8 cellular contexts compared by ENCODE assay signal in genomic region chr2:127859712-127860085, GRCh38. TPM values are rescaled to one million over a fixed set of nuclear protein-coding genes. Genes with fewer than 3 reads are reported as not detected.
A peak's percentile ranks its signal among the peaks of the same experiment; 100 is the strongest.
DNase-seq lines count a peak whose midpoint lies in the region; ATAC-seq and TF ChIP-seq lines count a peak whose summit lies in the region.

No MANE protein-coding gene starts in this region.

- peaks cover 14% of the 10 kb centered on the region for H3F3A ChIP-seq in SK-N-SH (replicated peaks; ENCODE audit: insufficient read depth)

- no peak overlapping the region for H3K27ac ChIP-seq in SK-N-SH (ENCODE audit: low read depth in 2 of 2, low read length in 1 of 2)

- no peak overlapping the region for H2AFZ ChIP-seq in SK-N-SH (ENCODE audit: low read depth)

- H3K36me3 ChIP-seq in SK-N-SH (replicated peaks in 1 of 2; ENCODE audit: control insufficient read depth in 1 of 2, insufficient read depth in 2 of 2, low read length in 1 of 2): peaks cover 5 to 22% of the 10 kb centered on the region in 2 experiments

- BruUV-seq in MCF 10A (replicated peaks; lab: Mats Ljungman, UMichigan): no TSS peak

- peaks cover 32% of the 10 kb centered on the region for H3K79me2 ChIP-seq in SK-N-SH (ENCODE audit: insufficient read depth)

- H3K9me2 ChIP-seq in SK-N-SH: no peaks in the 10 kb centered on the region

- H3K4me3 ChIP-seq in SK-N-SH (ENCODE audit: low read depth in 2 of 2, low read length in 1 of 2): no peak overlapping the region

- H3K9ac ChIP-seq in SK-N-SH: no peak overlapping the region

- H4K20me1 ChIP-seq in SK-N-SH (ENCODE audit: insufficient read depth): peaks cover 20% of the 10 kb centered on the region

- POLR2A ChIA-PET in HEK293T (lab: Yijun Ruan, JAX): no interaction called here
- POLR2A ChIA-PET in MCF 10A (lab: Yijun Ruan, JAX): interaction anchor here (0.7 to 2.9 kb wide), 12 partner anchors 21 to 231 kb away, joined by 3 to 25 read pairs (median 4); partner anchors contain the start of genes AMMECR1L, UGGT1 and WDR33
- POLR2A ChIA-PET in SK-N-SH (lab: Yijun Ruan, JAX): no interaction called here

- TF ChIP-seq RAD21 in SK-N-SH (IDR thresholded peaks at IDR 0.05; ENCODE audit: low read length): no peak

- TF ChIP-seq EP300 in SK-N-SH (IDR thresholded peaks at IDR 0.05; ENCODE audit: borderline replicate concordance in 1 of 2, low read depth in 1 of 2, low read length in 1 of 2): no peak

- H3K27me3 Mint-ChIP-seq in MCF 10A (ENCODE audit: insufficient read depth, unreplicated experiment): no peaks in the 10 kb centered on the region
- H3K27me3 Mint-ChIP-seq in stimulated activated naive CD8-positive, alpha-beta T cell treated with anti-CD3 and anti-CD28 coated beads, Interleukin-15, Interleukin-2, amounts not matched to agents 100 ng/mL and 50 ng/mL, for 24 hours: no peaks in the 10 kb centered on the region

- peaks cover 5 to 9% of the 10 kb centered on the region in 2 experiments; a peak in 2 of 4 replicates for H3K4me1 ChIP-seq in SK-N-SH (ENCODE audit: control insufficient read depth in 1 of 2, insufficient read depth in 2 of 2, low read depth in 1 of 2, low read length in 1 of 2)

- H3K4me3 Mint-ChIP-seq in MCF 10A (ENCODE audit: unreplicated experiment): peak overlapping the region; percentile 60
- H3K4me3 Mint-ChIP-seq in stimulated activated naive CD8-positive, alpha-beta T cell treated with anti-CD3 and anti-CD28 coated beads, Interleukin-15, Interleukin-2, amounts not matched to agents 100 ng/mL and 50 ng/mL, for 24 hours: peak overlapping the region; percentile 68

- H3K4me2 ChIP-seq in SK-N-SH: no peak overlapping the region

- no peaks in the 10 kb centered on the region for H3K9me3 ChIP-seq in SK-N-SH

- no peak for ATAC-seq in GM21390 (IDR thresholded peaks at IDR 0.05; ENCODE audit: unreplicated experiment)

- H3K9me3 Mint-ChIP-seq in MCF 10A (ENCODE audit: unreplicated experiment): no peaks in the 10 kb centered on the region
- H3K9me3 Mint-ChIP-seq in stimulated activated naive CD8-positive, alpha-beta T cell treated with anti-CD3 and anti-CD28 coated beads, Interleukin-15, Interleukin-2, amounts not matched to agents 100 ng/mL and 50 ng/mL, for 24 hours: no peaks in the 10 kb centered on the region

- DNase-seq in HEK293T (ENCODE audit: extremely low spot score) (peak; percentile 46), T-helper 2 cell (peak; percentile 32 to 68 (median 43)), MCF 10A (ENCODE audit: unreplicated experiment) (peak; percentile 83), mucosa of gallbladder (ENCODE audit: low spot score) (peak; percentile 56), cortex of kidney (lab: John Stamatoyannopoulos, UW) (no peak), SK-N-SH (no peak)

- WGBS in SK-N-SH (ENCODE audit: low lambda C conversion rate): 93% methylated on average over 6 of the region's 8 CpGs

- CTCF ChIA-PET in HEK293T (lab: Yijun Ruan, JAX) (no interaction called here), MCF 10A (lab: Yijun Ruan, JAX) (interaction anchor here (0.5 to 1.2 kb wide), 3 partner anchors 16 to 30 kb away, joined by 3 to 8 read pairs (median 3); no protein-coding TSS in a partner anchor), SK-N-SH (lab: Yijun Ruan, JAX) (no interaction called here)

- TF ChIP-seq CTCF in MCF 10A (IDR thresholded peaks at IDR 0.05; ENCODE audit: unreplicated experiment): no peak
- no peak for TF ChIP-seq CTCF in SK-N-SH (IDR thresholded peaks at IDR 0.05)

- no peaks in the 10 kb centered on the region for H3K27me3 ChIP-seq in SK-N-SH (ENCODE audit: insufficient read depth)

- no peak overlapping the region for H3K27ac Mint-ChIP-seq in MCF 10A (ENCODE audit: low read depth, unreplicated experiment)
- no peak overlapping the region for H3K27ac Mint-ChIP-seq in stimulated activated naive CD8-positive, alpha-beta T cell treated with anti-CD3 and anti-CD28 coated beads, Interleukin-15, Interleukin-2, amounts not matched to agents 100 ng/mL and 50 ng/mL, for 24 hours

- peaks cover 9% of the 10 kb centered on the region for H3K4me1 Mint-ChIP-seq in MCF 10A (ENCODE audit: insufficient read depth, unreplicated experiment)
- H3K4me1 Mint-ChIP-seq in stimulated activated naive CD8-positive, alpha-beta T cell treated with anti-CD3 and anti-CD28 coated beads, Interleukin-15, Interleukin-2, amounts not matched to agents 100 ng/mL and 50 ng/mL, for 24 hours (ENCODE audit: low read depth): peaks cover 37% of the 10 kb centered on the region

- peaks cover 40% of the 10 kb centered on the region for H3K36me3 Mint-ChIP-seq in MCF 10A (ENCODE audit: insufficient read depth, unreplicated experiment)
- H3K36me3 Mint-ChIP-seq in stimulated activated naive CD8-positive, alpha-beta T cell treated with anti-CD3 and anti-CD28 coated beads, Interleukin-15, Interleukin-2, amounts not matched to agents 100 ng/mL and 50 ng/mL, for 24 hours (ENCODE audit: low read depth): peaks cover 28% of the 10 kb centered on the region

- intact Hi-C loops in MCF 10A (cut with micrococcal nuclease): loop anchor here (5.0 kb wide), 2 partner anchors 87 to 233 kb away; partner anchors contain the start of gene UGGT1

TF ChIP-seq in HEK293T, 16 proteins besides CTCF, POLR2A, EP300 and RAD21:
- TF ChIP-seq FOXM1 (IDR thresholded peaks at IDR 0.05; ENCODE audit: borderline replicate concordance): no peak
- TF ChIP-seq PKNOX1 (IDR thresholded peaks at IDR 0.05): peak; percentile 44
- TF ChIP-seq SP1 (IDR thresholded peaks at IDR 0.05): no peak

TF ChIP-seq in SK-N-SH, 30 proteins besides CTCF, POLR2A, EP300 and RAD21:
- no peak for TF ChIP-seq ELF1 (IDR thresholded peaks at IDR 0.05)
- TF ChIP-seq NRF1 (IDR thresholded peaks at IDR 0.05; ENCODE audit: low read depth, low read length): no peak
- TF ChIP-seq JUND (IDR thresholded peaks at IDR 0.05): no peak
- TF ChIP-seq TCF12 (IDR thresholded peaks at IDR 0.05): no peak
- no peak for TF ChIP-seq RXRA (IDR thresholded peaks at IDR 0.05; ENCODE audit: borderline replicate concordance, low read depth)
- TF ChIP-seq PBX3 (IDR thresholded peaks at IDR 0.05): no peak

RNA-seq across cellular contexts. Expression of gene POLR2D, which starts 1.7 kb away (rescaled TPM):
- total RNA-seq in MCF 10A (2022): 31.0 and 34.3 TPM in 2 replicates
- 21.4 TPM for total RNA-seq in mucosa of gallbladder
- 11.0 and 11.5 TPM in 2 replicates for polyA plus RNA-seq in SK-N-SH (2012; rRNA removed)
- polyA plus RNA-seq in SK-N-SH (2012; cell fraction: cytosol; rRNA removed): 15.3 and 16.4 TPM in 2 replicates
- polyA plus RNA-seq in SK-N-SH (2012; cell fraction: nucleus; rRNA removed): 5.0 and 7.3 TPM in 2 replicates

RNA-seq across cellular contexts. Expression of gene AMMECR1L, which starts 26.1 kb away (rescaled TPM):
- total RNA-seq in MCF 10A (2022) (31.1 and 32.6 TPM in 2 replicates), mucosa of gallbladder (14.4 TPM)
- polyA plus RNA-seq in SK-N-SH (2012; rRNA removed): 11.0 and 12.6 TPM in 2 replicates
- 11.5 and 13.0 TPM in 2 replicates for polyA plus RNA-seq in SK-N-SH (2012; cell fraction: cytosol; rRNA removed)
- 15.1 and 21.9 TPM in 2 replicates for polyA plus RNA-seq in SK-N-SH (2012; cell fraction: nucleus; rRNA removed)

RNA-seq across cellular contexts. Expression of gene WDR33, which starts 48.7 kb away (rescaled TPM):
- total RNA-seq in MCF 10A (2022) (46.7 and 50.0 TPM in 2 replicates), mucosa of gallbladder (49.2 TPM)
- 12.4 and 16.1 TPM in 2 replicates for polyA plus RNA-seq in SK-N-SH (2012; rRNA removed)
- 15.7 and 17.7 TPM in 2 replicates for polyA plus RNA-seq in SK-N-SH (2012; cell fraction: cytosol; rRNA removed)
- polyA plus RNA-seq in SK-N-SH (2012; cell fraction: nucleus; rRNA removed): 10.4 and 18.0 TPM in 2 replicates

Comparison
In these comparisons a context has a peak if more than half of its experiments do, and no peak if none do; other contexts are left out.
1. DNase-seq: peak in HEK293T (single experiment), T-helper 2 cell (5 of 5), MCF 10A (single experiment) and mucosa of gallbladder (single experiment); none in cortex of kidney (single experiment) and SK-N-SH (single experiment).